Comparison of ENCODE assay signal across 8 cellular contexts in genomic region chr10:74827045-74827441, GRCh38. TPM values are rescaled to one million over a fixed set of nuclear protein-coding genes. Genes with fewer than 3 reads are reported as not detected.
A peak's percentile ranks its signal among the peaks of the same experiment; 100 is the strongest.
DNase-seq lines count a peak whose midpoint lies in the region; ATAC-seq, FAIRE-seq and TF ChIP-seq lines count a peak whose summit lies in the region.

No MANE protein-coding gene starts in this region.

- H3K4me3 ChIP-seq in K562 (peak overlapping the region; percentile 56), mucosa of rectum (ENCODE audit: low read length in 2 of 2) (peak overlapping the region; percentile 76 to 86)

- intact Hi-C loops in CD4-positive, alpha-beta T cell (cut with DNase I, micrococcal nuclease): loop anchor here (2.0 to 10.0 kb wide), 12 partner anchors 90 to 1015 kb away; partner anchors contain the start of genes CAMK2G (in 2 of the 2), ADK (in 1 of the 2), AP3M1 (in 1 of the 2) and NDST2 (in 1 of the 2)
- intact Hi-C loops in K562 (cut with micrococcal nuclease): loop anchor here (5.0 to 10.0 kb wide), 3 partner anchors 188 to 408 kb away; partner anchors contain the start of gene COMTD1

- TF ChIP-seq RAD21 in K562 (CRISPR knock-in tag; conservative IDR thresholded peaks at IDR 0.05 in 1 of 2, IDR thresholded peaks at IDR 0.05 in 1 of 2): no peak

- H3K9me3 Mint-ChIP-seq in CD4-positive, alpha-beta T cell: no peaks in the 10 kb centered on the region

- peaks cover 68% of the 10 kb centered on the region for H3K4me1 Mint-ChIP-seq in CD4-positive, alpha-beta T cell (ENCODE audit: low read depth)

- peak overlapping the region; percentile 90 for H3K4me3 Mint-ChIP-seq in CD4-positive, alpha-beta T cell

- peak overlapping the region; percentile 94 for H3K4me2 ChIP-seq in K562 (ENCODE audit: insufficient read depth, low read length)

- no peaks in the 10 kb centered on the region for H3K9me1 ChIP-seq in K562 (ENCODE audit: control insufficient read depth, insufficient read depth, low read length)

- peaks cover 17% of the 10 kb centered on the region for H3K36me3 Mint-ChIP-seq in CD4-positive, alpha-beta T cell (ENCODE audit: low read depth)

- WGBS in K562 (ENCODE audit: insufficient coverage, low coverage, missing lambda C conversion rate): 7% methylated on average over 12 of the region's 17 CpGs

- no peak for TF ChIP-seq EP300 in K562 (IDR thresholded peaks at IDR 0.05; ENCODE audit: low read length)

- no peak for DNase-seq in CD4-positive, alpha-beta T cell
- no peak for DNase-seq in K562 (ENCODE audit: extremely low read depth in 1 of 4, low spot score in 3 of 4)
- DNase-seq in activated CD4-positive, CD25-positive, alpha-beta regulatory T cell treated with anti-CD3 and anti-CD28 coated beads, Interleukin-2, amount 50 U/mL, for 72 hours: no peak

- peak overlapping the region; percentile 83 for H2AFZ ChIP-seq in K562 (ENCODE audit: low read depth, low read length)

- H3K9ac ChIP-seq in K562 (ENCODE audit: insufficient read depth in 1 of 2, low read depth in 2 of 2, low read length in 2 of 2) (peak overlapping the region; percentile 46 to 69), mucosa of rectum (ENCODE audit: low read depth in 1 of 2, low read length in 2 of 2) (peak overlapping the region; percentile 26 to 38)

- H3K27ac ChIP-seq in CD4-positive, alpha-beta T cell (ENCODE audit: low read depth, low read length): peak overlapping the region; percentile 74
- H3K27ac ChIP-seq in K562 (ENCODE audit: extremely low read depth, low read depth, low read length) (no peak overlapping the region; the same call in 2 of the 3 replicates), mucosa of rectum (ENCODE audit: low read depth in 2 of 2, low read length in 2 of 2) (peak overlapping the region in 1 of 2 donors; percentile 58)

- POLR2A ChIA-PET in CD4-positive, alpha-beta T cell (lab: Charles Lee): interaction anchor here (1.1 to 3.5 kb wide), 10 partner anchors 8 to 651 kb away, joined by 3 to 28 read pairs (median 6); partner anchors contain the start of gene VDAC2
- POLR2A ChIA-PET in K562 (lab: Yijun Ruan, JAX): interaction anchor here (0.6 to 2.1 kb wide), 7 partner anchors 11 to 268 kb away, joined by 3 to 6 read pairs (median 5); no protein-coding TSS in a partner anchor

- H3K79me2 ChIP-seq in K562 (ENCODE audit: control insufficient read depth, insufficient read depth, low read length): peaks cover 15% of the 10 kb centered on the region

- no peaks in the 10 kb centered on the region for H3K27me3 ChIP-seq in CD4-positive, alpha-beta T cell (ENCODE audit: control insufficient read depth, insufficient read depth, low read length)
- H3K27me3 ChIP-seq in K562 (ENCODE audit: control insufficient read depth in 2 of 2, insufficient read depth in 2 of 2, low read length in 2 of 2) (no peaks in the 10 kb centered on the region), mucosa of rectum (ENCODE audit: control insufficient read depth in 2 of 2, insufficient read depth in 2 of 2, low read length in 2 of 2) (no peaks in the 10 kb centered on the region)

- H3K4me1 ChIP-seq in K562 (replicated peaks in 1 of 2; ENCODE audit: control insufficient read depth in 2 of 2, insufficient read depth in 2 of 2, low read length in 2 of 2) (peaks cover 29 to 31% of the 10 kb centered on the region in 2 experiments), mucosa of rectum (ENCODE audit: control insufficient read depth in 2 of 2, insufficient read depth in 2 of 2, low read length in 2 of 2) (peaks cover 21% of the 10 kb centered on the region in 2 donors)

- in situ Hi-C loops in K562 (cut with MboI): no loop called here

- peak overlapping the region; percentile 90 for H3K27ac Mint-ChIP-seq in CD4-positive, alpha-beta T cell

- no peaks in the 10 kb centered on the region for H4K20me1 ChIP-seq in K562 (replicated peaks; ENCODE audit: control insufficient read depth, insufficient read depth, low read length)

- H3K9me3 ChIP-seq in CD4-positive, alpha-beta T cell (ENCODE audit: control insufficient read depth, low read length): no peaks in the 10 kb centered on the region
- H3K9me3 ChIP-seq in K562 (replicated peaks; ENCODE audit: control insufficient read depth, insufficient read depth, low read depth, low read length): no peaks in the 10 kb centered on the region
- no peaks in the 10 kb centered on the region for H3K9me3 ChIP-seq in mucosa of rectum (ENCODE audit: control insufficient read depth in 2 of 2, low read length in 2 of 2)

- CTCF ChIA-PET in CD4-positive, alpha-beta T cell (lab: Charles Lee): no interaction called here
- CTCF ChIA-PET in K562 (lab: Yijun Ruan, JAX; ENCODE audit: low intra/inter-chr PET ratio): no interaction called here

- H3K36me3 ChIP-seq in K562 (ENCODE audit: control insufficient read depth, insufficient read depth, low read length) (no peaks in the 10 kb centered on the region), mucosa of rectum (ENCODE audit: control insufficient read depth in 2 of 2, insufficient read depth in 2 of 2, low read length in 2 of 2) (no peaks in the 10 kb centered on the region)

- peak; percentile 42 for FAIRE-seq in K562 (lab: Jason Lieb, UNC)

- BruUV-seq in K562 (replicated peaks; lab: Mats Ljungman, UMichigan): no TSS peak

- no peak for ATAC-seq in CD4-positive, alpha-beta T cell (ENCODE audit: poor library complexity)
- ATAC-seq in HG02973 (IDR thresholded peaks at IDR 0.05; ENCODE audit: unreplicated experiment) (peak; percentile 0), K562 (no peak), GM18511 (IDR thresholded peaks at IDR 0.05; ENCODE audit: unreplicated experiment) (no peak), GM19455 (IDR thresholded peaks at IDR 0.05; ENCODE audit: unreplicated experiment) (no peak), HG02798 (IDR thresholded peaks at IDR 0.05; ENCODE audit: poor library complexity, unreplicated experiment) (no peak)

- no peaks in the 10 kb centered on the region for H3K27me3 Mint-ChIP-seq in CD4-positive, alpha-beta T cell

- no peak for TF ChIP-seq POLR2A in K562 (conservative IDR thresholded peaks at IDR 0.05)

- no peak for TF ChIP-seq CTCF in CD4-positive, alpha-beta T cell (IDR thresholded peaks at IDR 0.05)
- TF ChIP-seq CTCF in K562 (IDR thresholded peaks at IDR 0.05 in 2 of 3, conservative IDR thresholded peaks at IDR 0.05 in 1 of 3; ENCODE audit: insufficient read depth in 2 of 3, low read depth in 1 of 3, low read length in 3 of 3): no peak

TF ChIP-seq in K562, 482 proteins besides CTCF, POLR2A, EP300 and RAD21 (continues in another document):
- peak; percentile 98 for TF ChIP-seq HLTF (IDR thresholded peaks at IDR 0.05)
- TF ChIP-seq, protein P1, sequence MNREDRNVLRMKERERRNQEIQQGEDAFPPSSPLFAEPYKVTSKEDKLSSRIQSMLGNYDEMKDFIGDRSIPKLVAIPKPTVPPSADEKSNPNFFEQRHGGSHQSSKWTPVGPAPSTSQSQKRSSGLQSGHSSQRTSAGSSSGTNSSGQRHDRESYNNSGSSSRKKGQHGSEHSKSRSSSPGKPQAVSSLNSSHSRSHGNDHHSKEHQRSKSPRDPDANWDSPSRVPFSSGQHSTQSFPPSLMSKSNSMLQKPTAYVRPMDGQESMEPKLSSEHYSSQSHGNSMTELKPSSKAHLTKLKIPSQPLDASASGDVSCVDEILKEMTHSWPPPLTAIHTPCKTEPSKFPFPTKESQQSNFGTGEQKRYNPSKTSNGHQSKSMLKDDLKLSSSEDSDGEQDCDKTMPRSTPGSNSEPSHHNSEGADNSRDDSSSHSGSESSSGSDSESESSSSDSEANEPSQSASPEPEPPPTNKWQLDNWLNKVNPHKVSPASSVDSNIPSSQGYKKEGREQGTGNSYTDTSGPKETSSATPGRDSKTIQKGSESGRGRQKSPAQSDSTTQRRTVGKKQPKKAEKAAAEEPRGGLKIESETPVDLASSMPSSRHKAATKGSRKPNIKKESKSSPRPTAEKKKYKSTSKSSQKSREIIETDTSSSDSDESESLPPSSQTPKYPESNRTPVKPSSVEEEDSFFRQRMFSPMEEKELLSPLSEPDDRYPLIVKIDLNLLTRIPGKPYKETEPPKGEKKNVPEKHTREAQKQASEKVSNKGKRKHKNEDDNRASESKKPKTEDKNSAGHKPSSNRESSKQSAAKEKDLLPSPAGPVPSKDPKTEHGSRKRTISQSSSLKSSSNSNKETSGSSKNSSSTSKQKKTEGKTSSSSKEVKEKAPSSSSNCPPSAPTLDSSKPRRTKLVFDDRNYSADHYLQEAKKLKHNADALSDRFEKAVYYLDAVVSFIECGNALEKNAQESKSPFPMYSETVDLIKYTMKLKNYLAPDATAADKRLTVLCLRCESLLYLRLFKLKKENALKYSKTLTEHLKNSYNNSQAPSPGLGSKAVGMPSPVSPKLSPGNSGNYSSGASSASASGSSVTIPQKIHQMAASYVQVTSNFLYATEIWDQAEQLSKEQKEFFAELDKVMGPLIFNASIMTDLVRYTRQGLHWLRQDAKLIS (CRISPR knock-in tag; IDR thresholded peaks at IDR 0.05): no peak

RNA-seq across cellular contexts. Expression of gene KAT6B, which starts 0.6 kb away (rescaled TPM):
- 10 to 100 TPM; 70.3 to 74.2 TPM for total RNA-seq in CD4-positive, alpha-beta T cell
- 43.8 and 89.7 TPM in 2 replicates for total RNA-seq in K562 (2011; cell fraction: chromatin; rRNA removed; ENCODE audit: low replicate concordance)
- 22.2 and 24.9 TPM in 2 replicates for total RNA-seq in K562 (2011; cell fraction: nucleolus; rRNA removed)
- 40.7 and 66.0 TPM in 2 replicates for total RNA-seq in K562 (2011; cell fraction: nucleoplasm; rRNA removed)
- total RNA-seq in K562 (2014; rRNA removed) (6.8 and 8.0 TPM in 2 replicates), K562 (2014; rRNA removed; fragmentation: Illumina TruSeq; extraction: Trizol) (8.2 and 9.3 TPM in 2 replicates), K562 (2015; rRNA removed; fragmentation: Illumina TruSeq; extraction: Trizol) (7.1 and 7.6 TPM in 2 replicates), K562 (2021) (9.0 and 10.2 TPM in 2 replicates)
- polyA plus RNA-seq in K562 (2011; rRNA removed) (2.6 and 2.7 TPM in 2 replicates), K562 (2014; fragmentation: Illumina TruSeq; extraction: Trizol) (7.7 and 9.2 TPM in 2 replicates), K562 (2014; fragmentation: Nextera tagmentation; extraction: Ambion mirVana) (1 to 10 TPM; 1.4 to 2.4 TPM), K562 (2014; rRNA removed) (4.5 and 4.8 TPM in 2 replicates)
- polyA plus RNA-seq in K562 (2011; cell fraction: cytosol; rRNA removed): 2.3 and 2.4 TPM in 2 replicates
- 6.2 and 7.4 TPM in 2 replicates for polyA plus RNA-seq in K562 (2011; cell fraction: nucleus; rRNA removed)
- 4.2 and 4.4 TPM in 2 replicates for polyA plus RNA-seq in K562 (2012)
- polyA minus RNA-seq in K562 (2011; rRNA and poly(A)+ RNA removed): 13.2 and 17.8 TPM in 2 replicates
- 4.6 and 4.7 TPM in 2 replicates for polyA minus RNA-seq in K562 (2011; cell fraction: cytosol; rRNA and poly(A)+ RNA removed)
- 17.1 and 28.2 TPM in 2 replicates for polyA minus RNA-seq in K562 (2011; cell fraction: nucleus; rRNA and poly(A)+ RNA removed)
